ENCODE assay signal across 8 cellular contexts in genomic region chr17:2050246-2050866, GRCh38. TPM values are rescaled to one million over a fixed set of nuclear protein-coding genes. Genes with fewer than 3 reads are reported as not detected.
A peak's percentile ranks its signal among the peaks of the same experiment; 100 is the strongest.
DNase-seq lines count a peak whose midpoint lies in the region; ATAC-seq and TF ChIP-seq lines count a peak whose summit lies in the region.

No MANE protein-coding gene starts in this region.

- H3K4me3 Mint-ChIP-seq in endodermal cell, result no peak overlapping the region
- no peak overlapping the region for H3K4me3 Mint-ChIP-seq in mesothelial cell of epicardium

- H3K9me3 ChIP-seq in endodermal cell (ENCODE audit: control insufficient read depth, low read length), result no peaks in the 10 kb centered on the region

- H3K9me3 Mint-ChIP-seq in endodermal cell (peaks cover 1% of the 10 kb centered on the region), mesothelial cell of epicardium (no peaks in the 10 kb centered on the region)

- H3K27ac Mint-ChIP-seq in endodermal cell (no peak overlapping the region), mesothelial cell of epicardium (no peak overlapping the region)

- peak; percentile 76 for DNase-seq in COLO668 (lab: John Stamatoyannopoulos, UW; ENCODE audit: unreplicated experiment)
- DNase-seq in NCI-H128 (lab: John Stamatoyannopoulos, UW; ENCODE audit: unreplicated experiment), result peak; percentile 16
- DNase-seq in activated CD4-positive, alpha-beta T cell treated with anti-CD3 and anti-CD28 coated beads, Interleukin-2, amount 50 U/mL, for 24 hours (ENCODE audit: low read depth in 1 of 2, low spot score in 1 of 2), result peak; percentile 52 to 64
- peak; percentile 92 for DNase-seq in endodermal cell
- DNase-seq in mesothelial cell of epicardium (ENCODE audit: low spot score in 2 of 2, unreplicated experiment in 2 of 2), result peak; percentile 70 to 76
- DNase-seq in stimulated activated naive CD4-positive, alpha-beta T cell (lab: John Stamatoyannopoulos, UW), result peak; percentile 42 to 79 (median 74)

- WGBS in endodermal cell (ENCODE audit: insufficient coverage in 1 of 2, insufficient read length in 1 of 2), 2 experiments, result 1 to 8% methylated on average over 5 to 72 of the region's 72 CpGs

- peaks cover 4% of the 10 kb centered on the region for H3K36me3 ChIP-seq in endodermal cell (ENCODE audit: control insufficient read depth, insufficient read depth, low read length)

- no peak overlapping the region for H3K27ac ChIP-seq in endodermal cell (ENCODE audit: low read depth, low read length)

- peak; percentile 4 for ATAC-seq in GM21825 (IDR thresholded peaks at IDR 0.05; ENCODE audit: unreplicated experiment)
- no peak for ATAC-seq in HG03097 (IDR thresholded peaks at IDR 0.05; ENCODE audit: low FRiP score, unreplicated experiment)

- H3K27me3 ChIP-seq in endodermal cell (ENCODE audit: control insufficient read depth, insufficient read depth, low read length, poor library complexity, severe bottlenecking), result peaks cover 47% of the 10 kb centered on the region

- no peaks in the 10 kb centered on the region for H3K36me3 Mint-ChIP-seq in endodermal cell (ENCODE audit: low read depth)
- H3K36me3 Mint-ChIP-seq in mesothelial cell of epicardium, result no peaks in the 10 kb centered on the region

- peak overlapping the region; percentile 29 for H3K4me3 ChIP-seq in endodermal cell (ENCODE audit: low read length)

- H3K27me3 Mint-ChIP-seq in endodermal cell (ENCODE audit: insufficient read depth) (peaks cover 70% of the 10 kb centered on the region), mesothelial cell of epicardium (ENCODE audit: low read depth) (peaks cover 35% of the 10 kb centered on the region)

- no peak for TF ChIP-seq CTCF in endodermal cell (conservative IDR thresholded peaks at IDR 0.05)
- TF ChIP-seq CTCF in mesothelial cell of epicardium (IDR thresholded peaks at IDR 0.05; ENCODE audit: unreplicated experiment), result no peak

- H3K4me1 ChIP-seq in endodermal cell (ENCODE audit: control insufficient read depth, insufficient read depth, low read length), result peaks cover 2% of the 10 kb centered on the region

- H3K4me1 Mint-ChIP-seq in endodermal cell (peaks cover 12% of the 10 kb centered on the region), mesothelial cell of epicardium (peaks cover 21% of the 10 kb centered on the region)

- no peak overlapping the region for H3K9ac ChIP-seq in endodermal cell (ENCODE audit: extremely low read depth, low read length, poor library complexity, severe bottlenecking)

RNA-seq across cellular contexts. Expression of gene HIC1, which starts 4.5 kb away (rescaled TPM):
- total RNA-seq in endodermal cell (under 1 TPM; 0.13 to 0.57 TPM), mesothelial cell of epicardium (97.9 to 99.3 TPM (median 98.9 TPM) in 3 replicates)
- 0.64 TPM for polyA plus RNA-seq in endodermal cell (2013, experiment 1 of 2)
- 0.21 TPM for polyA plus RNA-seq in endodermal cell (2013, experiment 2 of 2)

RNA-seq across cellular contexts. Expression of gene OVCA2, which starts 8.5 kb away (rescaled TPM):
- 10 to 100 TPM; 19.8 to 27.5 TPM for total RNA-seq in endodermal cell
- 24.3 TPM for polyA plus RNA-seq in endodermal cell (2013, experiment 1 of 2)
- polyA plus RNA-seq in endodermal cell (2013, experiment 2 of 2), result 24.8 TPM
- total RNA-seq in mesothelial cell of epicardium, result 17.3 to 24.8 TPM (median 24.5 TPM) in 3 replicates

RNA-seq across cellular contexts. Expression of gene DPH1, which starts 20.4 kb away (rescaled TPM):
- total RNA-seq in endodermal cell (10 to 100 TPM; 31.1 to 48.3 TPM), mesothelial cell of epicardium (63.8 to 74.5 TPM (median 71.2 TPM) in 3 replicates)
- 34.4 TPM for polyA plus RNA-seq in endodermal cell (2013, experiment 1 of 2)
- polyA plus RNA-seq in endodermal cell (2013, experiment 2 of 2), result 26.5 TPM

RNA-seq across cellular contexts. Expression of gene RTN4RL1, which starts 25.2 kb away (rescaled TPM):
- total RNA-seq in endodermal cell (10 to 100 TPM; 18.2 to 19.6 TPM), mesothelial cell of epicardium (0.20 to 0.23 TPM (median 0.22 TPM) in 3 replicates)
- polyA plus RNA-seq in endodermal cell (2013, experiment 1 of 2), result 5.4 TPM
- polyA plus RNA-seq in endodermal cell (2013, experiment 2 of 2), result 7.7 TPM

Comparison
In these comparisons a context has a peak if more than half of its experiments do, and no peak if none do; other contexts are left out.
1. DNase-seq: peak in every context shown above with its lines; median percentile 92 in endodermal cell; 76 in COLO668; 74 in stimulated activated naive CD4-positive, alpha-beta T cell; 73 in mesothelial cell of epicardium; 58 in activated CD4-positive, alpha-beta T cell treated with anti-CD3 and anti-CD28 coated beads, Interleukin-2, amount 50 U/mL, for 24 hours; 16 in NCI-H128.
2. RNA of gene HIC1, which starts 4.5 kb away (total RNA-seq): 97.9 to 99.3 TPM in mesothelial cell of epicardium; 0.13 to 0.57 TPM in endodermal cell; every median in the first group is over 10 times any median in the second.